In genomic region chr4:104022871-104023270, GRCh38 we compare ENCODE assay signal across 29 cellular contexts.
"Had no signal": no experiment of that assay in that cellular context is flagged by ENCODE, and none has a peak within 500 bp of the region (broad histone marks: within the 10 kb centered on the region; RNA-seq: fewer than 3 reads in every experiment).

No MANE protein-coding gene starts in this region.

- H3K4me3 Mint-ChIP-seq: activated B cell treated with CpG ODN at 0.5 μM for 24 hours; activated CD4-positive, alpha-beta T cell treated with anti-CD3 and anti-CD28 coated beads for 36 hours; activated T-cell treated with anti-CD3 and anti-CD28 coated beads, Interleukin-2, amount 50 U/mL, for 24 hours; activated T-helper 17 cell treated with anti-CD3 and anti-CD28 coated beads, Interleukin-2, amount 50 U/mL, for 72 hours; central memory CD8-positive, alpha-beta T cell; memory B cell; naive B cell; neural crest cell; stimulated activated memory B cell treated with anti-CD40 and anti-IgM and Interleukin-4, amounts not matched to agents 10 μg/mL and 1 μg/mL and 100 μg/mL, for 72 hours; T-helper 1 cell treated with Interleukin-12 subunit alpha and Interleukin-12 subunit beta and Interleukin-4 antibody, amounts not matched to agents 30 μg/mL and 1 μg/mL, for 36 hours had no signal

- DNase-seq: activated B cell treated with CpG ODN at 0.5 μM for 24 hours; activated CD4-positive, alpha-beta T cell treated with anti-CD3 and anti-CD28 coated beads for 36 hours; activated CD4-positive, alpha-beta T cell treated with anti-CD3 and anti-CD28 coated beads, Interleukin-2, amount 50 U/mL, for 4 hours; activated CD8-positive, alpha-beta memory T cell treated with anti-CD3 and anti-CD28 coated beads for 24 hours; activated CD8-positive, alpha-beta memory T cell treated with anti-CD3 and anti-CD28 coated beads, Interleukin-2, amount 50 U/mL, for 4 hours; activated T-cell treated with anti-CD3 and anti-CD28 coated beads, Interleukin-2, amount 50 U/mL, for 24 hours; heart left ventricle; naive B cell; right cardiac atrium; stimulated activated CD4-positive, alpha-beta T cell treated with anti-CD3 and anti-CD28 coated beads, Interleukin-12 subunit alpha, Interleukin-12 subunit beta, amount 100 ng/mL, for 4 hours; stomach; T1000; testis; trophoblast cell; uterus had no signal

- H3K27me3 Mint-ChIP-seq: activated B cell treated with CpG ODN at 0.5 μM for 24 hours; activated CD4-positive, alpha-beta T cell treated with anti-CD3 and anti-CD28 coated beads for 36 hours; activated T-cell treated with anti-CD3 and anti-CD28 coated beads, Interleukin-2, amount 50 U/mL, for 24 hours; activated T-helper 17 cell treated with anti-CD3 and anti-CD28 coated beads, Interleukin-2, amount 50 U/mL, for 72 hours; central memory CD8-positive, alpha-beta T cell; memory B cell; naive B cell; stimulated activated memory B cell treated with anti-CD40 and anti-IgM and Interleukin-4, amounts not matched to agents 10 μg/mL and 1 μg/mL and 100 μg/mL, for 72 hours had no signal

- H3K9me3 ChIP-seq: ascending aorta, breast epithelium, gastroesophageal sphincter, heart left ventricle, prostate gland, stomach, testis, uterus had no signal

- H3K4me1 Mint-ChIP-seq: activated B cell treated with CpG ODN at 0.5 μM for 24 hours; activated CD4-positive, alpha-beta T cell treated with anti-CD3 and anti-CD28 coated beads for 36 hours; activated T-helper 17 cell treated with anti-CD3 and anti-CD28 coated beads, Interleukin-2, amount 50 U/mL, for 72 hours; central memory CD8-positive, alpha-beta T cell; memory B cell; naive B cell; neural crest cell; stimulated activated memory B cell treated with anti-CD40 and anti-IgM and Interleukin-4, amounts not matched to agents 10 μg/mL and 1 μg/mL and 100 μg/mL, for 72 hours had no signal

- H3K4me3 ChIP-seq: ascending aorta, breast epithelium, coronary artery, gastroesophageal sphincter, heart left ventricle, prostate gland, stomach, testis, uterus had no signal

- H3K36me3 Mint-ChIP-seq: activated naive CD4-positive, alpha-beta T cell treated with anti-CD3 and anti-CD28 coated beads, Interleukin-2, amount 50 U/mL, for 72 hours; memory B cell; naive B cell; stimulated activated memory B cell treated with anti-CD40 and anti-IgM and Interleukin-4, amounts not matched to agents 10 μg/mL and 1 μg/mL and 100 μg/mL, for 72 hours had no signal

- FAIRE-seq: islet of Langerhans had no signal

- H3K9me3 Mint-ChIP-seq: activated B cell treated with CpG ODN at 0.5 μM for 24 hours; activated T-helper 17 cell treated with anti-CD3 and anti-CD28 coated beads, Interleukin-2, amount 50 U/mL, for 72 hours; memory B cell; neural crest cell; stimulated activated memory B cell treated with anti-CD40 and anti-IgM and Interleukin-4, amounts not matched to agents 10 μg/mL and 1 μg/mL and 100 μg/mL, for 72 hours; T-helper 1 cell treated with Interleukin-12 subunit alpha and Interleukin-12 subunit beta and Interleukin-4 antibody, amounts not matched to agents 30 μg/mL and 1 μg/mL, for 36 hours had no signal

- ATAC-seq: activated CD4-positive, alpha-beta T cell treated with anti-CD3 and anti-CD28 coated beads for 36 hours; activated naive CD4-positive, alpha-beta T cell treated with anti-CD3 and anti-CD28 coated beads, Interleukin-2, amount 50 U/mL, for 72 hours; activated T-helper 17 cell treated with anti-CD3 and anti-CD28 coated beads, Interleukin-2, amount 50 U/mL, for 72 hours; gastroesophageal sphincter; heart left ventricle; right cardiac atrium; stimulated activated memory B cell treated with anti-CD40 and anti-IgM and Interleukin-4, amounts not matched to agents 10 μg/mL and 1 μg/mL and 100 μg/mL, for 72 hours had no signal

- H3K27ac ChIP-seq: ascending aorta, breast epithelium, coronary artery, epithelial cell of prostate, gastroesophageal sphincter, heart left ventricle, prostate gland, stomach, testis, uterus had no signal

- H3K4me1 ChIP-seq: ascending aorta, breast epithelium, gastroesophageal sphincter, heart left ventricle, prostate gland, stomach, testis, uterus had no signal

- H3K27ac Mint-ChIP-seq: activated B cell treated with CpG ODN at 0.5 μM for 24 hours; activated CD4-positive, alpha-beta T cell treated with anti-CD3 and anti-CD28 coated beads for 36 hours; activated naive CD4-positive, alpha-beta T cell treated with anti-CD3 and anti-CD28 coated beads, Interleukin-2, amount 50 U/mL, for 72 hours; activated T-cell treated with anti-CD3 and anti-CD28 coated beads, Interleukin-2, amount 50 U/mL, for 24 hours; activated T-helper 17 cell treated with anti-CD3 and anti-CD28 coated beads, Interleukin-2, amount 50 U/mL, for 72 hours; memory B cell; stimulated activated memory B cell treated with anti-CD40 and anti-IgM and Interleukin-4, amounts not matched to agents 10 μg/mL and 1 μg/mL and 100 μg/mL, for 72 hours; T-helper 1 cell treated with Interleukin-12 subunit alpha and Interleukin-12 subunit beta and Interleukin-4 antibody, amounts not matched to agents 30 μg/mL and 1 μg/mL, for 36 hours had no signal

- H3K27me3 ChIP-seq: ascending aorta, breast epithelium, gastroesophageal sphincter, heart left ventricle, stomach, testis, uterus had no signal

- H3K36me3 ChIP-seq: ascending aorta, breast epithelium, gastroesophageal sphincter, heart left ventricle, prostate gland, stomach, uterus had no signal
